8 cellular contexts compared by ENCODE assay signal in the genomic region with DNA sequence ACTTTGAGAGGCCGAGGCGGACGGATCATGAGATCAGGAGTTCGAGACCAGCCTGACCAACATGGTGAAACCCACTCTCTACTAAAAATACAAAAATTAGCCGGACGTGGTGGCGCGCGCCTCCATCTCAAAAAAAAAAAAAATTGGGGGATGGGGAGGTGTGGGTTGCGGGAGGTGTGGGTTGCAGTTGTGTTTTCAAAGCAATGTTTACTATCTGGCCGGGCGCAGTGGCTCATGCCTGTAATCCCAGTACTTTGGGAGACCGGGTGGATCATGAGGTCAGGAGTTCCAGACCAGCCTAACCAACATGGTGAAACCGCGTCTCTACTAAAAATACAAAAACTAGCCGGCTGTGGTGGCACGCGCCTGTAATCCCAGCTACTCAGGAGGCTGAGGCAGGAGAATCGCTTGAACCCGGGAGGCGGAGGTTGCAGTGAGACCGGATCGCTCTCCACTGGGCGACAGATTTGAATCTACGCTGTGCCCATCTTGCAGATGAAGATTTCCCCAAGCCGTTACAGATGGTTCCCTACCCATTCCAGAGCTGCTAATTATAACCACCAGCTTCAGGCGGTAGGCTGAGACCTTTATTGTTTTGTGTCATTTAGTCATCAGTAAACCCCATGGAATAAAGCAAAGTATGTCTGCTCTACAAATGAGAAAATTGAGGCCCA. TPM values are rescaled to one million over a fixed set of nuclear protein-coding genes. Genes with fewer than 3 reads are reported as not detected.
DNase-seq lines count a peak whose midpoint lies in the region; ATAC-seq, FAIRE-seq and TF ChIP-seq lines count a peak whose summit lies in the region.
"Not testable (repeated sequence)": the region's sequence is repeated elsewhere in the genome, so short reads cannot be mapped to it uniquely, and the experiment has no call there.

No MANE protein-coding gene starts in this region.

- not testable (repeated sequence) for H3K36me3 ChIP-seq in endothelial cell of umbilical vein (ENCODE audit: control insufficient read depth in 2 of 2, extremely low read depth in 1 of 2, insufficient read depth in 2 of 2, low read length in 2 of 2); keratinocyte (ENCODE audit: control insufficient read depth in 2 of 2, extremely low read depth in 1 of 2, insufficient read depth in 2 of 2, low read length in 2 of 2); stomach smooth muscle (ENCODE audit: control insufficient read depth in 2 of 2, insufficient read depth in 2 of 2, low read length in 2 of 2)

- not testable (repeated sequence) for H3K27me3 Mint-ChIP-seq in IgD-negative memory B cell; T-helper 17 cell; activated naive CD8-positive, alpha-beta T cell treated with anti-CD3 and anti-CD28 coated beads, Interleukin-2, amount 50 U/mL, for 24 hours; neural crest cell (ENCODE audit: low read depth)

- H3K9me3 Mint-ChIP-seq in IgD-negative memory B cell; activated naive CD8-positive, alpha-beta T cell treated with anti-CD3 and anti-CD28 coated beads, Interleukin-2, amount 50 U/mL, for 24 hours; neural crest cell: not testable (repeated sequence)

- H3K36me3 Mint-ChIP-seq in IgD-negative memory B cell; T-helper 17 cell (ENCODE audit: low read depth); neural crest cell (ENCODE audit: low read depth): not testable (repeated sequence)
- peaks cover 20% of the 10 kb centered on the region for H3K36me3 Mint-ChIP-seq in activated naive CD8-positive, alpha-beta T cell treated with anti-CD3 and anti-CD28 coated beads, Interleukin-2, amount 50 U/mL, for 24 hours (ENCODE audit: low read depth)

- peaks cover 14 to 23% (median 19%) of the 10 kb centered on the region in 3 donors for H3K4me1 Mint-ChIP-seq in IgD-negative memory B cell
- peaks cover 20% of the 10 kb centered on the region for H3K4me1 Mint-ChIP-seq in T-helper 17 cell
- peaks cover 39% of the 10 kb centered on the region for H3K4me1 Mint-ChIP-seq in activated naive CD8-positive, alpha-beta T cell treated with anti-CD3 and anti-CD28 coated beads, Interleukin-2, amount 50 U/mL, for 24 hours
- H3K4me1 Mint-ChIP-seq in neural crest cell: peaks cover 32% of the 10 kb centered on the region

- ATAC-seq in T-helper 17 cell; activated naive CD8-positive, alpha-beta T cell treated with anti-CD3 and anti-CD28 coated beads, Interleukin-2, amount 50 U/mL, for 24 hours: not testable (repeated sequence)

- peak overlapping the region; percentile 94 for H3K27ac ChIP-seq in C4-2B
- H3K27ac ChIP-seq in endothelial cell of umbilical vein (ENCODE audit: insufficient read depth, low read depth, low read length): peak overlapping the region; percentile 24
- peak overlapping the region; percentile 79 for H3K27ac ChIP-seq in keratinocyte (ENCODE audit: control insufficient read depth, insufficient read depth, low read length)
- H3K27ac ChIP-seq in stomach smooth muscle (ENCODE audit: low read length): not testable (repeated sequence)

- H3K4me3 Mint-ChIP-seq in IgD-negative memory B cell (peak overlapping the region; percentile 97 to 100 (median 98)), T-helper 17 cell (peak overlapping the region; percentile 100), neural crest cell (peak overlapping the region; percentile 96)
- H3K4me3 Mint-ChIP-seq in activated naive CD8-positive, alpha-beta T cell treated with anti-CD3 and anti-CD28 coated beads, Interleukin-2, amount 50 U/mL, for 24 hours: peak overlapping the region; percentile 99

- POLR2A ChIA-PET in endothelial cell of umbilical vein (lab: Charles Lee): interaction anchor here (1.0 kb wide), 1 partner anchor 602 kb away, joined by 4 read pairs; a partner anchor contains a TSS

- peak overlapping the region; percentile 31 to 89 (median 39) for H3K27ac Mint-ChIP-seq in IgD-negative memory B cell
- H3K27ac Mint-ChIP-seq in T-helper 17 cell: peak overlapping the region; percentile 99
- peak overlapping the region; percentile 89 for H3K27ac Mint-ChIP-seq in activated naive CD8-positive, alpha-beta T cell treated with anti-CD3 and anti-CD28 coated beads, Interleukin-2, amount 50 U/mL, for 24 hours
- H3K27ac Mint-ChIP-seq in neural crest cell (ENCODE audit: unreplicated experiment): not testable (repeated sequence)

- DNase-seq in T-helper 17 cell; activated naive CD8-positive, alpha-beta T cell treated with anti-CD3 and anti-CD28 coated beads, Interleukin-2, amount 50 U/mL, for 24 hours; endothelial cell of umbilical vein (ENCODE audit: low read depth, low spot score); keratinocyte (ENCODE audit: low read depth, low spot score); neural crest cell (ENCODE audit: low read depth, low spot score): not testable (repeated sequence)

- H3K4me1 ChIP-seq in endothelial cell of umbilical vein (ENCODE audit: control insufficient read depth, extremely low read depth, insufficient read depth, low read length): not testable (repeated sequence)
- H3K4me1 ChIP-seq in keratinocyte (ENCODE audit: control insufficient read depth, extremely low read depth, insufficient read depth, low read length): peaks cover 10% of the 10 kb centered on the region
- H3K4me1 ChIP-seq in stomach smooth muscle (ENCODE audit: control insufficient read depth, insufficient read depth, low read length): peaks cover 12% of the 10 kb centered on the region

- CTCF ChIA-PET in endothelial cell of umbilical vein (lab: Charles Lee): not testable (repeated sequence)

- TF ChIP-seq CTCF in C4-2B (conservative IDR thresholded peaks at IDR 0.05); endothelial cell of umbilical vein (IDR thresholded peaks at IDR 0.05; ENCODE audit: extremely low read depth in 1 of 2, insufficient read depth in 1 of 2, low read depth in 1 of 2, low read length in 2 of 2); keratinocyte (optimal IDR thresholded peaks at IDR 0.05 in 1 of 3, IDR thresholded peaks at IDR 0.05 in 1 of 3, conservative IDR thresholded peaks at IDR 0.05 in 1 of 3; ENCODE audit: extremely low read depth in 1 of 3, insufficient read depth in 2 of 3, low read length in 3 of 3); neural crest cell (conservative IDR thresholded peaks at IDR 0.05): not testable (repeated sequence)

- H3K9ac ChIP-seq in endothelial cell of umbilical vein (replicated peaks; ENCODE audit: extremely low read depth, insufficient read depth, low read length) (peak overlapping the region; percentile 33), keratinocyte (ENCODE audit: control insufficient read depth, extremely low read depth, insufficient read depth, low read length) (peak overlapping the region; percentile 84), stomach smooth muscle (ENCODE audit: low read length in 2 of 2) (peak overlapping the region in 1 of 2 donors; percentile 34)

- H3K79me2 ChIP-seq in endothelial cell of umbilical vein (ENCODE audit: control insufficient read depth, insufficient read depth, low read length) (peaks cover 38% of the 10 kb centered on the region), keratinocyte (ENCODE audit: control insufficient read depth, insufficient read depth, low read length) (peaks cover 43% of the 10 kb centered on the region)

- not testable (repeated sequence) for H3K9me3 ChIP-seq in T-helper 17 cell (ENCODE audit: control insufficient read depth, low read length, poor library complexity, severe bottlenecking); endothelial cell of umbilical vein (replicated peaks; ENCODE audit: control insufficient read depth, insufficient read depth, low read length); keratinocyte (ENCODE audit: control insufficient read depth, low read depth, low read length); stomach smooth muscle (ENCODE audit: control insufficient read depth in 2 of 2, low read length in 2 of 2)

- not testable (repeated sequence) for TF ChIP-seq POLR2A in endothelial cell of umbilical vein (IDR thresholded peaks at IDR 0.05; ENCODE audit: low read depth, low read length)

- dilution Hi-C loops in endothelial cell of umbilical vein (cut with MboI; ENCODE audit: extremely low pct_ligation_motif_present, low sequenced_read_pairs); keratinocyte (cut with MboI; ENCODE audit: extremely low pct_ligation_motif_present, low sequenced_read_pairs): not testable (repeated sequence)

- not testable (repeated sequence) for FAIRE-seq in endothelial cell of umbilical vein (lab: Jason Lieb, UNC); keratinocyte (lab: Jason Lieb, UNC)

- not testable (repeated sequence) for H3K9me1 ChIP-seq in endothelial cell of umbilical vein (replicated peaks; ENCODE audit: control insufficient read depth, extremely low read depth, insufficient read depth, low read length); keratinocyte (ENCODE audit: control insufficient read depth, extremely low read depth, insufficient read depth, low read length)

- peak overlapping the region; percentile 32 to 36 (median 34) for H3K4me3 ChIP-seq in endothelial cell of umbilical vein (replicated peaks in 1 of 3; ENCODE audit: insufficient read depth in 1 of 3, low read depth in 1 of 3, low read length in 3 of 3)
- peak overlapping the region; percentile 67 to 82 (median 69) for H3K4me3 ChIP-seq in keratinocyte (ENCODE audit: control insufficient read depth in 2 of 3, extremely low read depth in 1 of 3, insufficient read depth in 2 of 3, low read depth in 1 of 3, low read length in 3 of 3)
- peak overlapping the region; percentile 74 to 76 for H3K4me3 ChIP-seq in stomach smooth muscle (ENCODE audit: low read length in 2 of 2)

- H2AFZ ChIP-seq in endothelial cell of umbilical vein (ENCODE audit: low read depth, low read length): peak overlapping the region; percentile 82
- not testable (repeated sequence) for H2AFZ ChIP-seq in keratinocyte (ENCODE audit: control insufficient read depth, low read length)

- BruUV-seq in endothelial cell of umbilical vein (replicated peaks; lab: Mats Ljungman, UMichigan): not testable (repeated sequence)

- intact Hi-C loops in endothelial cell of umbilical vein (cut with micrococcal nuclease): loop anchor here (1.0 to 10.0 kb wide), 3 partner anchors 115 to 1136 kb away; a partner anchor contains a TSS

- H4K20me1 ChIP-seq in endothelial cell of umbilical vein (replicated peaks; ENCODE audit: control insufficient read depth, extremely low read depth, insufficient read depth, low read length); keratinocyte (ENCODE audit: control insufficient read depth, extremely low read depth, insufficient read depth, low read length): not testable (repeated sequence)

- peak overlapping the region; percentile 61 for H3K4me2 ChIP-seq in endothelial cell of umbilical vein (ENCODE audit: insufficient read depth, low read length)
- peak overlapping the region; percentile 84 for H3K4me2 ChIP-seq in keratinocyte (ENCODE audit: control insufficient read depth, extremely low read depth, insufficient read depth, low read depth, low read length)

- not testable (repeated sequence) for H3K27me3 ChIP-seq in endothelial cell of umbilical vein (ENCODE audit: control insufficient read depth in 2 of 2, insufficient read depth in 2 of 2, low read length in 2 of 2); keratinocyte (ENCODE audit: control insufficient read depth, extremely low read depth, insufficient read depth, low read length); stomach smooth muscle (ENCODE audit: control insufficient read depth in 1 of 2, insufficient read depth in 2 of 2, low read length in 2 of 2)

RNA-seq across cellular contexts. Expression of a gene that starts 0.8 kb away (rescaled TPM):
- 41.3 TPM for polyA plus RNA-seq in IgD-negative memory B cell
- total RNA-seq in T-helper 17 cell: 10 to 100 TPM; 76.6 to 86.7 TPM
- total RNA-seq in endothelial cell of umbilical vein: 111 and 132 TPM in 2 replicates
- 10.7 and 14.8 TPM in 2 replicates for polyA plus RNA-seq in endothelial cell of umbilical vein
- polyA plus RNA-seq in endothelial cell of umbilical vein (2011; cell fraction: cytosol; rRNA removed): 16.8 and 19.4 TPM in 2 replicates
- polyA plus RNA-seq in endothelial cell of umbilical vein (2011; cell fraction: nucleus; rRNA removed): 41.1 and 54.1 TPM in 2 replicates
- 54.4 and 67.5 TPM in 2 replicates for polyA plus RNA-seq in endothelial cell of umbilical vein (2012)
- polyA minus RNA-seq in endothelial cell of umbilical vein: 14.9 and 28.9 TPM in 2 replicates
- polyA minus RNA-seq in endothelial cell of umbilical vein (2011; cell fraction: cytosol; rRNA and poly(A)+ RNA removed): 11.6 TPM
- polyA minus RNA-seq in endothelial cell of umbilical vein (2011; cell fraction: nucleus; rRNA and poly(A)+ RNA removed): 72.0 and 95.8 TPM in 2 replicates
- polyA plus RNA-seq in keratinocyte: 40.3 to 91.4 TPM (median 51.3 TPM) in 3 replicates
- 205 TPM for polyA plus RNA-seq in keratinocyte (2011; ENCODE audit: low read depth)
- 31.8 and 64.5 TPM in 2 replicates for polyA plus RNA-seq in keratinocyte (2011; cell fraction: cytosol; rRNA removed)
- polyA plus RNA-seq in keratinocyte (2011; cell fraction: nucleus; rRNA removed): 89.3 and 120 TPM in 2 replicates
- 54.8 and 71.9 TPM in 2 replicates for polyA plus RNA-seq in keratinocyte (2012; ENCODE audit: low replicate concordance)
- 8.1 to 51.9 TPM (median 15.4 TPM) in 3 replicates for polyA minus RNA-seq in keratinocyte
- 19.2 TPM for polyA minus RNA-seq in keratinocyte (2011; cell fraction: cytosol; rRNA and poly(A)+ RNA removed)
- polyA minus RNA-seq in keratinocyte (2011; cell fraction: nucleus; rRNA and poly(A)+ RNA removed): 39.6 and 102 TPM in 2 replicates
- total RNA-seq in neural crest cell: 109 and 114 TPM in 2 replicates
